In genomic region chr9:97046228-97046627, GRCh38 we compare ENCODE assay signal across 2 cellular contexts.
TF ChIP-seq lines count a peak whose summit lies in the region.

No MANE protein-coding gene starts in this region.

TF ChIP-seq in GM23338, 12 proteins besides CTCF, POLR2A, EP300 and RAD21:
- TF ChIP-seq EZH2phosphoT487 (IDR thresholded peaks at IDR 0.05; ENCODE audit: unreplicated experiment) (no peak), ZNF331 (CRISPR knock-in tag; IDR thresholded peaks at IDR 0.05; ENCODE audit: low read depth) (no peak), POLR2AphosphoS5 (IDR thresholded peaks at IDR 0.05; ENCODE audit: low read depth) (no peak), STAT1 (IDR thresholded peaks at IDR 0.05; ENCODE audit: unreplicated experiment) (no peak), CREB1 (CRISPR knock-in tag; IDR thresholded peaks at IDR 0.05; ENCODE audit: low read depth) (no peak), ZNF114 (CRISPR knock-in tag; IDR thresholded peaks at IDR 0.05) (no peak), NANOG (IDR thresholded peaks at IDR 0.05; ENCODE audit: borderline replicate concordance) (no peak), JUNB (IDR thresholded peaks at IDR 0.05; ENCODE audit: unreplicated experiment) (no peak), EZH2 (IDR thresholded peaks at IDR 0.05; ENCODE audit: low read depth, unreplicated experiment) (no peak)
- TF ChIP-seq, protein P1, sequence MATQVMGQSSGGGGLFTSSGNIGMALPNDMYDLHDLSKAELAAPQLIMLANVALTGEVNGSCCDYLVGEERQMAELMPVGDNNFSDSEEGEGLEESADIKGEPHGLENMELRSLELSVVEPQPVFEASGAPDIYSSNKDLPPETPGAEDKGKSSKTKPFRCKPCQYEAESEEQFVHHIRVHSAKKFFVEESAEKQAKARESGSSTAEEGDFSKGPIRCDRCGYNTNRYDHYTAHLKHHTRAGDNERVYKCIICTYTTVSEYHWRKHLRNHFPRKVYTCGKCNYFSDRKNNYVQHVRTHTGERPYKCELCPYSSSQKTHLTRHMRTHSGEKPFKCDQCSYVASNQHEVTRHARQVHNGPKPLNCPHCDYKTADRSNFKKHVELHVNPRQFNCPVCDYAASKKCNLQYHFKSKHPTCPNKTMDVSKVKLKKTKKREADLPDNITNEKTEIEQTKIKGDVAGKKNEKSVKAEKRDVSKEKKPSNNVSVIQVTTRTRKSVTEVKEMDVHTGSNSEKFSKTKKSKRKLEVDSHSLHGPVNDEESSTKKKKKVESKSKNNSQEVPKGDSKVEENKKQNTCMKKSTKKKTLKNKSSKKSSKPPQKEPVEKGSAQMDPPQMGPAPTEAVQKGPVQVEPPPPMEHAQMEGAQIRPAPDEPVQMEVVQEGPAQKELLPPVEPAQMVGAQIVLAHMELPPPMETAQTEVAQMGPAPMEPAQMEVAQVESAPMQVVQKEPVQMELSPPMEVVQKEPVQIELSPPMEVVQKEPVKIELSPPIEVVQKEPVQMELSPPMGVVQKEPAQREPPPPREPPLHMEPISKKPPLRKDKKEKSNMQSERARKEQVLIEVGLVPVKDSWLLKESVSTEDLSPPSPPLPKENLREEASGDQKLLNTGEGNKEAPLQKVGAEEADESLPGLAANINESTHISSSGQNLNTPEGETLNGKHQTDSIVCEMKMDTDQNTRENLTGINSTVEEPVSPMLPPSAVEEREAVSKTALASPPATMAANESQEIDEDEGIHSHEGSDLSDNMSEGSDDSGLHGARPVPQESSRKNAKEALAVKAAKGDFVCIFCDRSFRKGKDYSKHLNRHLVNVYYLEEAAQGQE (IDR thresholded peaks at IDR 0.05; ENCODE audit: unreplicated experiment): no peak
- TF ChIP-seq, protein P2, sequence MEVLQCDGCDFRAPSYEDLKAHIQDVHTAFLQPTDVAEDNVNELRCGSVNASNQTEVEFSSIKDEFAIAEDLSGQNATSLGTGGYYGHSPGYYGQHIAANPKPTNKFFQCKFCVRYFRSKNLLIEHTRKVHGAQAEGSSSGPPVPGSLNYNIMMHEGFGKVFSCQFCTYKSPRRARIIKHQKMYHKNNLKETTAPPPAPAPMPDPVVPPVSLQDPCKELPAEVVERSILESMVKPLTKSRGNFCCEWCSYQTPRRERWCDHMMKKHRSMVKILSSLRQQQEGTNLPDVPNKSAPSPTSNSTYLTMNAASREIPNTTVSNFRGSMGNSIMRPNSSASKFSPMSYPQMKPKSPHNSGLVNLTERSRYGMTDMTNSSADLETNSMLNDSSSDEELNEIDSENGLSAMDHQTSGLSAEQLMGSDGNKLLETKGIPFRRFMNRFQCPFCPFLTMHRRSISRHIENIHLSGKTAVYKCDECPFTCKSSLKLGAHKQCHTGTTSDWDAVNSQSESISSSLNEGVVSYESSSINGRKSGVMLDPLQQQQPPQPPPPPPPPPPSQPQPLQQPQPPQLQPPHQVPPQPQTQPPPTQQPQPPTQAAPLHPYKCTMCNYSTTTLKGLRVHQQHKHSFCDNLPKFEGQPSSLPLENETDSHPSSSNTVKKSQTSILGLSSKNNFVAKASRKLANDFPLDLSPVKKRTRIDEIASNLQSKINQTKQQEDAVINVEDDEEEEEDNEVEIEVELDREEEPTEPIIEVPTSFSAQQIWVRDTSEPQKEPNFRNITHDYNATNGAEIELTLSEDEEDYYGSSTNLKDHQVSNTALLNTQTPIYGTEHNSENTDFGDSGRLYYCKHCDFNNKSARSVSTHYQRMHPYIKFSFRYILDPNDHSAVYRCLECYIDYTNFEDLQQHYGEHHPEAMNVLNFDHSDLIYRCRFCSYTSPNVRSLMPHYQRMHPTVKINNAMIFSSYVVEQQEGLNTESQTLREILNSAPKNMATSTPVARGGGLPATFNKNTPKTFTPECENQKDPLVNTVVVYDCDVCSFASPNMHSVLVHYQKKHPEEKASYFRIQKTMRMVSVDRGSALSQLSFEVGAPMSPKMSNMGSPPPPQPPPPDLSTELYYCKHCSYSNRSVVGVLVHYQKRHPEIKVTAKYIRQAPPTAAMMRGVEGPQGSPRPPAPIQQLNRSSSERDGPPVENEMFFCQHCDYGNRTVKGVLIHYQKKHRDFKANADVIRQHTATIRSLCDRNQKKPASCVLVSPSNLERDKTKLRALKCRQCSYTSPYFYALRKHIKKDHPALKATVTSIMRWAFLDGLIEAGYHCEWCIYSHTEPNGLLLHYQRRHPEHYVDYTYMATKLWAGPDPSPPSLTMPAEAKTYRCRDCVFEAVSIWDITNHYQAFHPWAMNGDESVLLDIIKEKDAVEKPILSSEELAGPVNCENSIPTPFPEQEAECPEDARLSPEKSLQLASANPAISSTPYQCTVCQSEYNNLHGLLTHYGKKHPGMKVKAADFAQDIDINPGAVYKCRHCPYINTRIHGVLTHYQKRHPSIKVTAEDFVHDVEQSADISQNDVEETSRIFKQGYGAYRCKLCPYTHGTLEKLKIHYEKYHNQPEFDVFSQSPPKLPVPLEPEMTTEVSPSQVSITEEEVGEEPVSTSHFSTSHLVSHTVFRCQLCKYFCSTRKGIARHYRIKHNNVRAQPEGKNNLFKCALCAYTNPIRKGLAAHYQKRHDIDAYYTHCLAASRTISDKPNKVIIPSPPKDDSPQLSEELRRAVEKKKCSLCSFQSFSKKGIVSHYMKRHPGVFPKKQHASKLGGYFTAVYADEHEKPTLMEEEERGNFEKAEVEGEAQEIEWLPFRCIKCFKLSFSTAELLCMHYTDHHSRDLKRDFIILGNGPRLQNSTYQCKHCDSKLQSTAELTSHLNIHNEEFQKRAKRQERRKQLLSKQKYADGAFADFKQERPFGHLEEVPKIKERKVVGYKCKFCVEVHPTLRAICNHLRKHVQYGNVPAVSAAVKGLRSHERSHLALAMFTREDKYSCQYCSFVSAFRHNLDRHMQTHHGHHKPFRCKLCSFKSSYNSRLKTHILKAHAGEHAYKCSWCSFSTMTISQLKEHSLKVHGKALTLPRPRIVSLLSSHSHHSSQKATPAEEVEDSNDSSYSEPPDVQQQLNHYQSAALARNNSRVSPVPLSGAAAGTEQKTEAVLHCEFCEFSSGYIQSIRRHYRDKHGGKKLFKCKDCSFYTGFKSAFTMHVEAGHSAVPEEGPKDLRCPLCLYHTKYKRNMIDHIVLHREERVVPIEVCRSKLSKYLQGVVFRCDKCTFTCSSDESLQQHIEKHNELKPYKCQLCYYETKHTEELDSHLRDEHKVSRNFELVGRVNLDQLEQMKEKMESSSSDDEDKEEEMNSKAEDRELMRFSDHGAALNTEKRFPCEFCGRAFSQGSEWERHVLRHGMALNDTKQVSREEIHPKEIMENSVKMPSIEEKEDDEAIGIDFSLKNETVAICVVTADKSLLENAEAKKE (CRISPR knock-in tag; IDR thresholded peaks at IDR 0.05): no peak
- TF ChIP-seq, protein P3, sequence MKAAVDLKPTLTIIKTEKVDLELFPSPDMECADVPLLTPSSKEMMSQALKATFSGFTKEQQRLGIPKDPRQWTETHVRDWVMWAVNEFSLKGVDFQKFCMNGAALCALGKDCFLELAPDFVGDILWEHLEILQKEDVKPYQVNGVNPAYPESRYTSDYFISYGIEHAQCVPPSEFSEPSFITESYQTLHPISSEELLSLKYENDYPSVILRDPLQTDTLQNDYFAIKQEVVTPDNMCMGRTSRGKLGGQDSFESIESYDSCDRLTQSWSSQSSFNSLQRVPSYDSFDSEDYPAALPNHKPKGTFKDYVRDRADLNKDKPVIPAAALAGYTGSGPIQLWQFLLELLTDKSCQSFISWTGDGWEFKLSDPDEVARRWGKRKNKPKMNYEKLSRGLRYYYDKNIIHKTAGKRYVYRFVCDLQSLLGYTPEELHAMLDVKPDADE (IDR thresholded peaks at IDR 0.05): no peak
TF ChIP-seq in GM23338: peak in this region for 0.

TF ChIP-seq in H1, 55 proteins besides CTCF, POLR2A, EP300 and RAD21 (continues in another document):
- TF ChIP-seq KDM1A (IDR thresholded peaks at IDR 0.05; ENCODE audit: borderline replicate concordance, low read length) (0 out of 2 replicates have a peak, but pooled peaks have one; percentile 12), HDAC6 (IDR thresholded peaks at IDR 0.05; ENCODE audit: low read depth, low read length) (no peak), KDM5A (IDR thresholded peaks at IDR 0.05; ENCODE audit: low read length) (no peak), RXRA (IDR thresholded peaks at IDR 0.05; ENCODE audit: insufficient read depth, low read depth, low read length) (no peak), RBBP5 (IDR thresholded peaks at IDR 0.05; ENCODE audit: borderline replicate concordance, low read depth, low read length) (no peak), EGR1 (IDR thresholded peaks at IDR 0.05; ENCODE audit: borderline replicate concordance, low read depth, low read length) (no peak), HDAC2 (IDR thresholded peaks at IDR 0.05; ENCODE audit: borderline replicate concordance in 1 of 2, low read depth in 2 of 2, low read length in 2 of 2) (peak in 1 of 2 experiments; percentile 55; a peak in 1 of 4 replicates), SP1 (IDR thresholded peaks at IDR 0.05; ENCODE audit: low read depth, low read length) (no peak), POU5F1 (IDR thresholded peaks at IDR 0.05; ENCODE audit: low read depth, low read length) (no peak), FOSL1 (IDR thresholded peaks at IDR 0.05; ENCODE audit: insufficient read depth, low read depth, low read length) (peak; percentile 36; the same call in 1 of the 2 replicates), CHD7 (IDR thresholded peaks at IDR 0.05; ENCODE audit: insufficient replicate concordance, low read length) (no peak), JUN (IDR thresholded peaks at IDR 0.05; ENCODE audit: low read depth, low read length) (peak; percentile 89), CREB1 (IDR thresholded peaks at IDR 0.05) (no peak), CHD1 (IDR thresholded peaks at IDR 0.05; ENCODE audit: low read depth, low read length) (no peak), CHD2 (IDR thresholded peaks at IDR 0.05; ENCODE audit: low read length) (peak; percentile 35; the same call in 1 of the 2 replicates), TAF7 (optimal IDR thresholded peaks at IDR 0.05; ENCODE audit: borderline replicate concordance, low read depth, low read length) (no peak), ZNF274 (IDR thresholded peaks at IDR 0.05; ENCODE audit: borderline replicate concordance, extremely low read depth, low read length) (no peak), BACH1 (IDR thresholded peaks at IDR 0.05; ENCODE audit: low read length) (peak; percentile 29; the same call in 1 of the 2 replicates), MAX (IDR thresholded peaks at IDR 0.05) (peak; percentile 43), CBX5 (IDR thresholded peaks at IDR 0.05; ENCODE audit: low read depth, low read length) (no peak), GTF2F1 (IDR thresholded peaks at IDR 0.05; ENCODE audit: borderline replicate concordance, low read depth, low read length) (no peak), POLR2AphosphoS5 (IDR thresholded peaks at IDR 0.05; ENCODE audit: low read depth, low read length) (0 out of 2 replicates have a peak, but pooled peaks have one; percentile 27)
